25 cellular contexts compared by ENCODE assay signal in the genomic region with DNA sequence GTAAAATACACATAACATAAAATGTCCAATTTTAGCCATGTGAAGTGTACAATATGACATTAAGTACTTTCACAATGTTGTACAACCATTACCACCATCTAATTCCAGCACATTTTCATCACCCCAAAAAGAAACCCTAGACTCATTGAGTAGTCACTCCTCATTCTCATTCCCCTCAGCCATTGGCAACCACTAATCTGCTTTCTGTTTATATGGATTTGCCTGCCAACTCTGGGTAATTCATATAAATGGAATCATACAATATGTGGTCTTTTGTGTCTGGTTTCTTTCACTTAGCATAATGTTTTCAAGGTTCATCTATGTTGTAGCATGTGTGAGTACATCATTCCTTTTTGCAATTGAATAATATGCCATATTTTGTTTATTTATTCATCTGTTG.
"Had no signal": no experiment of that assay in that cellular context is flagged by ENCODE, and none has a peak within 500 bp of the region (broad histone marks: within the 10 kb centered on the region; RNA-seq: fewer than 3 reads in every experiment).

No MANE protein-coding gene starts in this region.

- H3K4me3 Mint-ChIP-seq: activated naive CD4-positive, alpha-beta T cell treated with anti-CD3 and anti-CD28 coated beads, Interleukin-2, amount 10 ng/mL, durations not matched to agents 7 days and 5 days; naive thymus-derived CD8-positive, alpha-beta T cell; neural progenitor cell; stimulated activated memory B cell treated with anti-CD40 and anti-IgM and Interleukin-4, amounts not matched to agents 10 μg/mL and 1 μg/mL and 100 μg/mL, for 72 hours; T-helper 1 cell treated with Interleukin-12 subunit alpha and Interleukin-12 subunit beta and Interleukin-4 antibody, amounts not matched to agents 30 μg/mL and 1 μg/mL, for 36 hours had no signal

- H3K4me1 Mint-ChIP-seq: stimulated activated memory B cell treated with anti-CD40 and anti-IgM and Interleukin-4, amounts not matched to agents 10 μg/mL and 1 μg/mL and 100 μg/mL, for 72 hours had no signal

- H3K36me3 Mint-ChIP-seq: activated naive CD4-positive, alpha-beta T cell treated with anti-CD3 and anti-CD28 coated beads, Interleukin-2, amount 10 ng/mL, durations not matched to agents 7 days and 5 days; naive thymus-derived CD8-positive, alpha-beta T cell; neural progenitor cell; stimulated activated memory B cell treated with anti-CD40 and anti-IgM and Interleukin-4, amounts not matched to agents 10 μg/mL and 1 μg/mL and 100 μg/mL, for 72 hours had no signal

- DNase-seq: activated CD4-positive, alpha-beta T cell treated with anti-CD3 and anti-CD28 coated beads for 4 hours; activated CD4-positive, alpha-beta T cell treated with anti-CD3 and anti-CD28 coated beads, Interleukin-2, amount 50 U/mL, for 48 hours; activated CD4-positive, CD25-positive, alpha-beta regulatory T cell; activated effector memory CD4-positive, alpha-beta T cell treated with Interleukin-2 at 50 U/mL for 16 hours; activated naive CD4-positive, alpha-beta T cell treated with anti-CD3 and anti-CD28 coated beads, Interleukin-2, amount 10 ng/mL, durations not matched to agents 7 days and 5 days; activated T-cell treated with anti-CD3 and anti-CD28 coated beads, Interleukin-2, amount 50 U/mL, for 48 hours; anterior cingulate cortex; brain microvascular endothelial cell; caudate nucleus; dermis blood vessel endothelial cell; effector CD8-positive, alpha-beta T cell; erythroblast; foreskin melanocyte; left lung; naive thymus-derived CD8-positive, alpha-beta T cell; stimulated activated CD4-positive, alpha-beta T cell treated with anti-CD3 and anti-CD28 coated beads, Interleukin-15, amount 100 ng/mL, for 24 hours; T1000; trophoblast cell had no signal

- H3K4me1 ChIP-seq: left lung, neural progenitor cell, vagina had no signal

- H3K27ac ChIP-seq: brain microvascular endothelial cell, left lung, neural progenitor cell, vagina had no signal

- H3K27ac Mint-ChIP-seq: activated naive CD4-positive, alpha-beta T cell treated with anti-CD3 and anti-CD28 coated beads, Interleukin-2, amount 10 ng/mL, durations not matched to agents 7 days and 5 days; naive thymus-derived CD8-positive, alpha-beta T cell; neural progenitor cell; stimulated activated memory B cell treated with anti-CD40 and anti-IgM and Interleukin-4, amounts not matched to agents 10 μg/mL and 1 μg/mL and 100 μg/mL, for 72 hours; T-helper 1 cell treated with Interleukin-12 subunit alpha and Interleukin-12 subunit beta and Interleukin-4 antibody, amounts not matched to agents 30 μg/mL and 1 μg/mL, for 36 hours had no signal

- H3K27me3 ChIP-seq: brain microvascular endothelial cell, left lung, neural progenitor cell, vagina had no signal

- H3K4me3 ChIP-seq: left lung, lung, neural progenitor cell, smooth muscle cell, vagina had no signal

- H3K9me3 Mint-ChIP-seq: activated naive CD4-positive, alpha-beta T cell treated with anti-CD3 and anti-CD28 coated beads, Interleukin-2, amount 10 ng/mL, durations not matched to agents 7 days and 5 days; naive thymus-derived CD8-positive, alpha-beta T cell; neural progenitor cell; stimulated activated memory B cell treated with anti-CD40 and anti-IgM and Interleukin-4, amounts not matched to agents 10 μg/mL and 1 μg/mL and 100 μg/mL, for 72 hours; T-helper 1 cell treated with Interleukin-12 subunit alpha and Interleukin-12 subunit beta and Interleukin-4 antibody, amounts not matched to agents 30 μg/mL and 1 μg/mL, for 36 hours had no signal

- ATAC-seq: left lung; naive thymus-derived CD8-positive, alpha-beta T cell; sciatic nerve; stimulated activated memory B cell treated with anti-CD40 and anti-IgM and Interleukin-4, amounts not matched to agents 10 μg/mL and 1 μg/mL and 100 μg/mL, for 72 hours had no signal

- H3K27me3 Mint-ChIP-seq: activated naive CD4-positive, alpha-beta T cell treated with anti-CD3 and anti-CD28 coated beads, Interleukin-2, amount 10 ng/mL, durations not matched to agents 7 days and 5 days; naive thymus-derived CD8-positive, alpha-beta T cell; stimulated activated memory B cell treated with anti-CD40 and anti-IgM and Interleukin-4, amounts not matched to agents 10 μg/mL and 1 μg/mL and 100 μg/mL, for 72 hours had no signal
